Comparison of ENCODE assay signal across 1 cellular context in genomic region chr2:136000502-136000901, GRCh38.
TF ChIP-seq lines count a peak whose summit lies in the region.

No MANE protein-coding gene starts in this region.

TF ChIP-seq in GM23338, 12 proteins besides CTCF, POLR2A, EP300 and RAD21 (continued from another document):
- TF ChIP-seq REST (IDR thresholded peaks at IDR 0.05; ENCODE audit: unreplicated experiment) (no peak), ZNF114 (CRISPR knock-in tag; IDR thresholded peaks at IDR 0.05) (no peak), EZH2phosphoT487 (IDR thresholded peaks at IDR 0.05; ENCODE audit: unreplicated experiment) (no peak), ZNF331 (CRISPR knock-in tag; IDR thresholded peaks at IDR 0.05; ENCODE audit: low read depth) (no peak), NANOG (IDR thresholded peaks at IDR 0.05; ENCODE audit: borderline replicate concordance) (no peak), ETS1 (IDR thresholded peaks at IDR 0.05) (no peak), CREB1 (CRISPR knock-in tag; IDR thresholded peaks at IDR 0.05; ENCODE audit: low read depth) (no peak), EZH2 (IDR thresholded peaks at IDR 0.05; ENCODE audit: low read depth, unreplicated experiment) (no peak), STAT1 (IDR thresholded peaks at IDR 0.05; ENCODE audit: unreplicated experiment) (no peak), JUNB (IDR thresholded peaks at IDR 0.05; ENCODE audit: unreplicated experiment) (no peak)
